Comparison of ENCODE assay signal across 20 cellular contexts in genomic region chr16:75732871-75733270, GRCh38. TPM values are rescaled to one million over a fixed set of nuclear protein-coding genes. Genes with fewer than 3 reads are reported as not detected.
DNase-seq lines count a peak whose midpoint lies in the region; ATAC-seq, FAIRE-seq and TF ChIP-seq lines count a peak whose summit lies in the region.
"Had no signal": no experiment of that assay in that cellular context is flagged by ENCODE, and none has a peak within 500 bp of the region (broad histone marks: within the 10 kb centered on the region; RNA-seq: fewer than 3 reads in every experiment).

No MANE protein-coding gene starts in this region.

- no peak overlapping the region for H3K4me3 ChIP-seq in GM23248
- no peak overlapping the region for H3K4me3 ChIP-seq in breast epithelium
- peak overlapping the region in 1 of 2 donors; percentile 19 for H3K4me3 ChIP-seq in muscle layer of colon (ENCODE audit: low read depth in 1 of 2, low read length in 2 of 2)
- no peak overlapping the region for H3K4me3 ChIP-seq in thyroid gland (replicated peaks in 1 of 3)
- no peak overlapping the region for H3K4me3 ChIP-seq in A673 (ENCODE audit: low read depth, low read length, poor library complexity, severe bottlenecking)
- no peak overlapping the region for H3K4me3 ChIP-seq in right lobe of liver
- H3K4me3 ChIP-seq: gastrocnemius medialis, mucosa of descending colon, right atrium auricular region had no signal

- H3K4me2 ChIP-seq in GM23248 (ENCODE audit: unreplicated experiment) = peak overlapping the region; percentile 49
- H3K4me2 ChIP-seq: KMS-11 had no signal

- FAIRE-seq in RCC 7860 (lab: Jason Lieb, UNC) = no peak
- FAIRE-seq: endothelial cell of umbilical vein, TTC549 had no signal

- CTCF ChIA-PET in A673 (lab: Charles Lee) = no interaction called here

- no peak for DNase-seq in GM23248
- no peak for DNase-seq in breast epithelium (ENCODE audit: low spot score in 2 of 2)
- DNase-seq in thyroid gland = peak in 1 of 2 donors; percentile 4
- DNase-seq in A673 (ENCODE audit: low spot score) = no peak
- no peak for DNase-seq in right lobe of liver
- no peak for DNase-seq in posterior vena cava (ENCODE audit: low spot score)
- no peak for DNase-seq in RCC 7860 (ENCODE audit: low spot score)
- DNase-seq: dermis blood vessel endothelial cell, gastrocnemius medialis, NCI-H1092, NCI-H524 treated with DMSO at 0.1 percent for 48 hours had no signal

- no peak overlapping the region for H3K27ac ChIP-seq in GM23248
- peak overlapping the region; percentile 46 to 76 for H3K27ac ChIP-seq in breast epithelium
- peak overlapping the region; percentile 57 for H3K27ac ChIP-seq in muscle layer of colon (ENCODE audit: low read depth, low read length)
- peak overlapping the region; percentile 67 to 82 (median 76) for H3K27ac ChIP-seq in thyroid gland
- no peak overlapping the region for H3K27ac ChIP-seq in A673 (ENCODE audit: low read depth, low read length, poor library complexity, severe bottlenecking)
- no peak overlapping the region for H3K27ac ChIP-seq in right lobe of liver
- H3K27ac ChIP-seq: gastrocnemius medialis, KMS-11 had no signal

- BruUV-seq in A673 (replicated peaks; lab: Mats Ljungman, UMichigan) = no TSS peak

- no peaks in the 10 kb centered on the region for H3K36me3 ChIP-seq in GM23248 (ENCODE audit: low read depth)
- H3K36me3 ChIP-seq in breast epithelium = no peaks in the 10 kb centered on the region
- H3K36me3 ChIP-seq in muscle layer of colon (ENCODE audit: insufficient read depth, low read length) = no peaks in the 10 kb centered on the region
- H3K36me3 ChIP-seq in thyroid gland = no peaks in the 10 kb centered on the region
- no peaks in the 10 kb centered on the region for H3K36me3 ChIP-seq in A673 (ENCODE audit: insufficient read depth, low read length, poor library complexity, severe bottlenecking)
- no peaks in the 10 kb centered on the region for H3K36me3 ChIP-seq in right lobe of liver
- H3K36me3 ChIP-seq: gastrocnemius medialis, right atrium auricular region had no signal

- H3K4me1 ChIP-seq in GM23248 (ENCODE audit: insufficient read depth) = peaks cover 20% of the 10 kb centered on the region
- peaks cover 0 to 4% of the 10 kb centered on the region in 2 donors for H3K4me1 ChIP-seq in breast epithelium
- peaks cover 20% of the 10 kb centered on the region for H3K4me1 ChIP-seq in muscle layer of colon (ENCODE audit: insufficient read depth, low read length)
- H3K4me1 ChIP-seq in thyroid gland = peaks cover 20 to 21% of the 10 kb centered on the region in 2 donors
- peaks cover 6% of the 10 kb centered on the region for H3K4me1 ChIP-seq in A673 (ENCODE audit: insufficient read depth, low read length, poor library complexity, severe bottlenecking)
- no peaks in the 10 kb centered on the region for H3K4me1 ChIP-seq in right lobe of liver

- 0 out of 2 replicates have a peak overlapping the region, but pooled peaks have one; percentile 32 for H2AFZ ChIP-seq in GM23248

- TF ChIP-seq POLR2A in breast epithelium (IDR thresholded peaks at IDR 0.05) (no peak), thyroid gland (IDR thresholded peaks at IDR 0.05) (no peak), right lobe of liver (IDR thresholded peaks at IDR 0.05) (no peak)

- H3K9me3 ChIP-seq in GM23248 (ENCODE audit: low read depth) (no peaks in the 10 kb centered on the region), breast epithelium (no peaks in the 10 kb centered on the region), muscle layer of colon (ENCODE audit: low read length) (no peaks in the 10 kb centered on the region), thyroid gland (no peaks in the 10 kb centered on the region), A673 (ENCODE audit: low read depth, low read length, poor library complexity, severe bottlenecking) (no peaks in the 10 kb centered on the region), right lobe of liver (no peaks in the 10 kb centered on the region)
- H3K9me3 ChIP-seq: gastrocnemius medialis, mucosa of descending colon, right atrium auricular region had no signal

- POLR2A ChIA-PET in A673 (lab: Charles Lee; ENCODE audit: low non-redundant PET) = no interaction called here

- H3K9ac ChIP-seq in GM23248 (no peak overlapping the region), muscle layer of colon (ENCODE audit: low read length) (no peak overlapping the region)
- H3K9ac ChIP-seq: KMS-11 had no signal

- ATAC-seq in right lobe of liver = no peak
- ATAC-seq: gastrocnemius medialis, Right ventricle myocardium inferior had no signal

- peaks cover 25% of the 10 kb centered on the region for H3F3A ChIP-seq in GM23248 (ENCODE audit: insufficient read depth)

- H3K9me2 ChIP-seq in GM23248 (ENCODE audit: insufficient read depth) = no peaks in the 10 kb centered on the region

- H3K79me2 ChIP-seq in GM23248 (ENCODE audit: insufficient read depth) = no peaks in the 10 kb centered on the region

- in situ Hi-C loops in GM23248 (cut with MboI) = no loop called here

- TF ChIP-seq CTCF in breast epithelium (IDR thresholded peaks at IDR 0.05) = no peak
- TF ChIP-seq CTCF in thyroid gland (IDR thresholded peaks at IDR 0.05) = no peak
- no peak for TF ChIP-seq CTCF in A673 (conservative IDR thresholded peaks at IDR 0.05; ENCODE audit: low read depth, low read length)
- no peak for TF ChIP-seq CTCF in right lobe of liver (IDR thresholded peaks at IDR 0.05)

- no peaks in the 10 kb centered on the region for H3K27me3 ChIP-seq in GM23248 (replicated peaks; ENCODE audit: insufficient read depth)
- H3K27me3 ChIP-seq in breast epithelium = no peaks in the 10 kb centered on the region
- no peaks in the 10 kb centered on the region for H3K27me3 ChIP-seq in muscle layer of colon (ENCODE audit: control insufficient read depth in 1 of 2, insufficient read depth in 2 of 2, low read length in 2 of 2)
- H3K27me3 ChIP-seq in thyroid gland = no peaks in the 10 kb centered on the region
- H3K27me3 ChIP-seq in A673 (replicated peaks; ENCODE audit: insufficient read depth, low read depth, low read length, poor library complexity) = no peaks in the 10 kb centered on the region
- no peaks in the 10 kb centered on the region for H3K27me3 ChIP-seq in right lobe of liver
- H3K27me3 ChIP-seq: gastrocnemius medialis, right atrium auricular region had no signal

- H4K20me1 ChIP-seq in GM23248 (ENCODE audit: insufficient read depth) = no peaks in the 10 kb centered on the region

- WGBS in GM23248 (ENCODE audit: low coverage in 1 of 2, low lambda C conversion rate in 2 of 2, missing lambda C conversion rate in 2 of 2), 2 experiments = 11 to 15% methylated on average over 2 of the region's 2 CpGs
- 30 to 34% methylated on average over 2 of the region's 2 CpGs for WGBS in thyroid gland, 2 donors
- 18% methylated on average over 2 of the region's 2 CpGs for WGBS in right lobe of liver (ENCODE audit: insufficient coverage, low coverage, low lambda C conversion rate, missing lambda C conversion rate)

- intact Hi-C loops in breast epithelium (cut with DNase I; ENCODE audit: low total_unique reads) (no loop called here), thyroid gland (cut with DNase I) (no loop called here), A673 (cut with micrococcal nuclease; ENCODE audit: unreplicated experiment) (no loop called here), right lobe of liver (cut with DNase I) (no loop called here), posterior vena cava (cut with DNase I) (no loop called here)

RNA-seq across cellular contexts. Expression of gene CPHXL, which starts 6.6 kb away (rescaled TPM):
- total RNA-seq in GM23248 (2014; rRNA removed; shearing (Covaris generic)) = not detected in 2 replicates
- polyA plus RNA-seq in GM23248 (2016; fragmentation: Nextera tagmentation; extraction: Ambion mirVana) = not detected in 2 replicates
- not detected for total RNA-seq in breast epithelium
- not detected for total RNA-seq in thyroid gland
- total RNA-seq in A673 (2021) = not detected in 2 replicates
- not detected for total RNA-seq in right lobe of liver
- total RNA-seq in posterior vena cava = not detected
- total RNA-seq: activated T-helper 1 cell treated with anti-CD3 and anti-CD28 coated beads, Interleukin-12 subunit alpha, Interleukin-12 subunit beta, Interleukin-2, Interleukin-4 antibody, amounts not matched to agents 30 ng/mL and 10 ng/mL and 1 ng/mL, durations not matched to agents 14 hours and 24 hours and 36 hours; dermis blood vessel endothelial cell; endothelial cell of umbilical vein; gastrocnemius medialis; left cardiac atrium; mucosa of descending colon; right atrium auricular region; Right ventricle myocardium inferior had no signal
- polyA plus RNA-seq: endothelial cell of umbilical vein had no signal

RNA-seq across cellular contexts. Expression of gene DUXB, which starts 31.6 kb away (rescaled TPM):
- total RNA-seq in GM23248 (2014; rRNA removed; shearing (Covaris generic)) = not detected in 2 replicates
- not detected in 2 replicates for polyA plus RNA-seq in GM23248 (2016; fragmentation: Nextera tagmentation; extraction: Ambion mirVana)
- total RNA-seq in breast epithelium (not detected), thyroid gland (not detected), A673 (2021) (not detected in 2 replicates), right lobe of liver (not detected), posterior vena cava (not detected)
- total RNA-seq: activated T-helper 1 cell treated with anti-CD3 and anti-CD28 coated beads, Interleukin-12 subunit alpha, Interleukin-12 subunit beta, Interleukin-2, Interleukin-4 antibody, amounts not matched to agents 30 ng/mL and 10 ng/mL and 1 ng/mL, durations not matched to agents 14 hours and 24 hours and 36 hours; dermis blood vessel endothelial cell; endothelial cell of umbilical vein; gastrocnemius medialis; left cardiac atrium; mucosa of descending colon; right atrium auricular region; Right ventricle myocardium inferior had no signal
- polyA plus RNA-seq: endothelial cell of umbilical vein had no signal

RNA-seq across cellular contexts. Expression of gene CPHXL2, which starts 56.1 kb away (rescaled TPM):
- not detected in 2 replicates for total RNA-seq in GM23248 (2014; rRNA removed; shearing (Covaris generic))
- polyA plus RNA-seq in GM23248 (2016; fragmentation: Nextera tagmentation; extraction: Ambion mirVana) = 0.15 TPM in 1 of 2 replicates, not detected in the other
- not detected for total RNA-seq in breast epithelium
- not detected for total RNA-seq in thyroid gland
- total RNA-seq in A673 (2021) = not detected in 2 replicates
- total RNA-seq in right lobe of liver = not detected
- total RNA-seq in posterior vena cava = not detected
- total RNA-seq: activated T-helper 1 cell treated with anti-CD3 and anti-CD28 coated beads, Interleukin-12 subunit alpha, Interleukin-12 subunit beta, Interleukin-2, Interleukin-4 antibody, amounts not matched to agents 30 ng/mL and 10 ng/mL and 1 ng/mL, durations not matched to agents 14 hours and 24 hours and 36 hours; dermis blood vessel endothelial cell; endothelial cell of umbilical vein; gastrocnemius medialis; left cardiac atrium; mucosa of descending colon; right atrium auricular region; Right ventricle myocardium inferior had no signal
- polyA plus RNA-seq: endothelial cell of umbilical vein had no signal

Comparison
In these comparisons a context has a peak if more than half of its experiments do, and no peak if none do; other contexts are left out.
1. H3K27ac ChIP-seq: peak in breast epithelium (2 of 2), muscle layer of colon (single experiment) and thyroid gland (3 of 3); none in GM23248 (single experiment), A673 (single experiment) and right lobe of liver (0 of 3).